10 cellular contexts compared by ENCODE assay signal in the genomic region with DNA sequence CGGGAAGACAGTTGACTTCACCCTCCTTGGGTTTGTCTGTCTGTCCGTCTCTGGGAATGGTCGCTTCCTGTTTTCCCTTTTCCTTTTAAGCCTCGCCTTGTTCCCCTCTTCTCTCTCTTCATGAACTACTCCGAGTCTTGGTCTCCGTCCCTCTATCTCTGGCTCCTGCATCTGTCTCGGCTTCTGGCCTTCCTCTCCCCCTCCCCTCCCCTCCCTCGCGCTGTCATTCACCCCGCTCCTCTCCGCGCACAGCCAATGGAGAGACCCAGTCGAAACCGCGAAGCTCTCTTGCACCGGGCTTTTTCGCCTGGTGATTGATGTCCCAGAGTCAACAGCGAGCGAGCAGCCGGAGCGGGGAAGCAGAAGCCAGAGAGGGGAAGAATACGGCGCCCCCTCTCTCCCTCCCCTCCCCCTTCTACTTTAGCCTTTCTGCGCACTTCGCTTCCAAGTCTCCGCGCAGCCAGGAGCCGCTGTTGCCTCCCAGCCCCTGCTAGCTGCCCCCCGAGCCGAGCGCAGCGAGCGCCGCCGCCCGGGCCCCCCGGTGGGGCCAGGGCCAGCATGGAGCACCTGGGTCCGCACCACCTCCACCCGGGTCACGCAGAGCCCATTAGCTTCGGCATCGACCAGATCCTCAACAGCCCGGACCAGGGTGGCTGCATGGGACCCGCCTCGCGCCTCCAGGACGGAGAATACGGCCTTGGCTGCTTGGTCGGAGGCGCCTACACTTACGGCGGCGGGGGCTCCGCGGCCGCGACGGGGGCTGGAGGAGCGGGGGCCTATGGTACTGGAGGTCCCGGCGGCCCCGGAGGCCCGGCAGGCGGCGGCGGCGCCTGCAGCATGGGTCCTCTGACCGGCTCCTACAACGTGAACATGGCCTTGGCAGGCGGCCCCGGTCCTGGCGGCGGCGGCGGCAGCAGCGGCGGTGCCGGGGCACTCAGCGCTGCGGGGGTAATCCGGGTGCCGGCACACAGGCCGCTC. TPM values are rescaled to one million over a fixed set of nuclear protein-coding genes. Genes with fewer than 3 reads are reported as not detected.
DNase-seq lines count a peak whose midpoint lies in the region; ATAC-seq and TF ChIP-seq lines count a peak whose summit lies in the region.
"Had no signal": no experiment of that assay in that cellular context is flagged by ENCODE, and none has a peak within 500 bp of the region (broad histone marks: within the 10 kb centered on the region; RNA-seq: fewer than 3 reads in every experiment).

Gene TLX1 (plus strand): TSS at position 317 of the 978 bp plus-strand sequence. CDS start 242 bp downstream, at position 559.

- no peaks in the 10 kb centered on the region for H3K27me3 ChIP-seq in right cardiac atrium (ENCODE audit: control insufficient read depth, insufficient read depth)

- no peaks in the 10 kb centered on the region for H3K4me1 ChIP-seq in right cardiac atrium (ENCODE audit: control insufficient read depth, insufficient read depth, low read length)

- H3K27me3 Mint-ChIP-seq in stimulated activated memory B cell treated with anti-CD40 and anti-IgM and Interleukin-4, amounts not matched to agents 10 μg/mL and 1 μg/mL and 100 μg/mL, for 72 hours = peaks cover 93% of the 10 kb centered on the region

- DNase-seq in NOMO-1 treated with DMSO at 0.1 percent for 48 hours (lab: John Stamatoyannopoulos, UW; ENCODE audit: unreplicated experiment) (peak; percentile 3), NOMO-1 treated with dmso at 0.1 percent for 144 hours (lab: John Stamatoyannopoulos, UW; ENCODE audit: unreplicated experiment) (no peak), NCI-H510A treated with DMSO at 0.1 percent for 48 hours (lab: John Stamatoyannopoulos, UW) (peak; percentile 81), right cardiac atrium (peak in 2 of 3 donors; percentile 70 to 73), globus pallidus (ENCODE audit: low spot score) (no peak), epidermal melanocyte (ENCODE audit: insufficient read length, low spot score) (no peak)

- ATAC-seq in right cardiac atrium = peak; percentile 38 to 55
- ATAC-seq in stimulated activated memory B cell treated with anti-CD40 and anti-IgM and Interleukin-4, amounts not matched to agents 10 μg/mL and 1 μg/mL and 100 μg/mL, for 72 hours = peak; percentile 20
- ATAC-seq in GM18505 (IDR thresholded peaks at IDR 0.05; ENCODE audit: unreplicated experiment) = no peak

- peaks cover 50% of the 10 kb centered on the region for H3K4me1 Mint-ChIP-seq in stimulated activated memory B cell treated with anti-CD40 and anti-IgM and Interleukin-4, amounts not matched to agents 10 μg/mL and 1 μg/mL and 100 μg/mL, for 72 hours

- peak within 1 kb of the TSS; percentile 19 for H3K27ac ChIP-seq in right cardiac atrium (ENCODE audit: low read length)

- H3K36me3 Mint-ChIP-seq in stimulated activated memory B cell treated with anti-CD40 and anti-IgM and Interleukin-4, amounts not matched to agents 10 μg/mL and 1 μg/mL and 100 μg/mL, for 72 hours = no peaks in the 10 kb centered on the region

- H3K27ac Mint-ChIP-seq in stimulated activated memory B cell treated with anti-CD40 and anti-IgM and Interleukin-4, amounts not matched to agents 10 μg/mL and 1 μg/mL and 100 μg/mL, for 72 hours = no peak within 1 kb of the TSS

- H3K9me3 ChIP-seq in right cardiac atrium (ENCODE audit: control insufficient read depth, low read length) = no peaks in the 10 kb centered on the region

- intact Hi-C loops in right cardiac atrium (cut with DNase I) = no loop called here

- WGBS in right cardiac atrium = 2% methylated on average over 83 of the region's 83 CpGs

- no peak for TF ChIP-seq POLR2A in GM18505 (IDR thresholded peaks at IDR 0.05; ENCODE audit: borderline replicate concordance, extremely low read depth, insufficient read depth, insufficient read length)

- H3K4me3 ChIP-seq in right cardiac atrium (ENCODE audit: low read length) = peak within 1 kb of the TSS; percentile 49

- H3K9me3 Mint-ChIP-seq in stimulated activated memory B cell treated with anti-CD40 and anti-IgM and Interleukin-4, amounts not matched to agents 10 μg/mL and 1 μg/mL and 100 μg/mL, for 72 hours = no peaks in the 10 kb centered on the region

- peak within 1 kb of the TSS; percentile 31 for H3K4me3 Mint-ChIP-seq in stimulated activated memory B cell treated with anti-CD40 and anti-IgM and Interleukin-4, amounts not matched to agents 10 μg/mL and 1 μg/mL and 100 μg/mL, for 72 hours

RNA-seq across cellular contexts. Expression of gene TLX1, which starts in this region (rescaled TPM):
- total RNA-seq in right cardiac atrium = 1 to 10 TPM in 3 of 4 donors, under 1 TPM in 1; 0.09 to 1.2 (median 1.0) TPM
- polyA plus RNA-seq in right cardiac atrium = 0.52 TPM
- total RNA-seq: mononuclear cell had no signal
- polyA plus RNA-seq: BJ had no signal

Comparison
In these comparisons a context has a peak if more than half of its experiments do, and no peak if none do; other contexts are left out.
1. DNase-seq: peak in NOMO-1 treated with DMSO at 0.1 percent for 48 hours (single experiment), NCI-H510A treated with DMSO at 0.1 percent for 48 hours (single experiment) and right cardiac atrium (2 of 3); none in NOMO-1 treated with dmso at 0.1 percent for 144 hours (single experiment), globus pallidus (single experiment) and epidermal melanocyte (single experiment).